In the genomic region with DNA sequence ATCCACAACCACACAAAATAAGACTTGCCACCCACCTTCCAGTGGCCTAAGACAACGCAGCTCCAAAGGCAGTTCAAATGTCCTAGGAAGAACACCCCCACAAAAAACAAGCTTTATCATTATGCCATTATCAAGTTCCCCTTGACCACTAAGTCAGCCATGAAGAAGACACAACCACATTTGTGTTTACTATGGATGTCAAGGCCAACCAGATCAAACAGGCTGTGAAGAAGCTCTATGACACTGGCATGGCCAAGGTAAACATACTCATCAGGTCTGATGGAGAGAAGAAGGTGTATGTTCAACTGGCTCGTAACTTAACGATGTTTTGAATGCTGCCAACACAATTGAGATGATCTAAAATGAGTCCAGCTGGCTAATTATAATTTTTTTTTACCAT, we compare ENCODE assay signal across 20 cellular contexts.
"Had no signal": no experiment of that assay in that cellular context is flagged by ENCODE, and none has a peak within 500 bp of the region (broad histone marks: within the 10 kb centered on the region; RNA-seq: fewer than 3 reads in every experiment).

No MANE protein-coding gene starts in this region.

- H3K4me3 Mint-ChIP-seq: activated CD4-positive, alpha-beta T cell treated with anti-CD3 and anti-CD28 coated beads, Interleukin-2, amount 10 ng/mL, durations not matched to agents 7 days and 5 days; brain; dendritic cell treated with granulocyte-macrophage colony-stimulating factor and Interleukin-4, amounts not matched to agents 40 ng/mL and 50 ng/mL, for 4 days; neural crest cell; stimulated activated naive B cell treated with anti-CD40 and anti-IgM and Interleukin-4, amounts not matched to agents 10 μg/mL and 1 μg/mL and 100 μg/mL, for 72 hours had no signal

- H3K27ac Mint-ChIP-seq: activated CD4-positive, alpha-beta T cell treated with anti-CD3 and anti-CD28 coated beads, Interleukin-2, amount 10 ng/mL, durations not matched to agents 7 days and 5 days; brain; dendritic cell treated with granulocyte-macrophage colony-stimulating factor and Interleukin-4, amounts not matched to agents 40 ng/mL and 50 ng/mL, for 4 days; stimulated activated naive B cell treated with anti-CD40 and anti-IgM and Interleukin-4, amounts not matched to agents 10 μg/mL and 1 μg/mL and 100 μg/mL, for 72 hours had no signal

- DNase-seq: activated CD4-positive, alpha-beta T cell treated with anti-CD3 and anti-CD28 coated beads, Interleukin-2, amount 10 ng/mL, durations not matched to agents 7 days and 5 days; activated CD4-positive, CD25-positive, alpha-beta regulatory T cell treated with anti-CD3 and anti-CD28 coated beads, Interleukin-2, amount 50 U/mL, for 72 hours; activated T-cell treated with anti-CD3 and anti-CD28 coated beads, Interleukin-2, amount 50 U/mL, for 1 hour; aorta; effector CD4-positive, alpha-beta T cell; erythroblast; foreskin keratinocyte; kidney; lower lobe of right lung; mesendoderm; mucosa of descending colon; posterior cingulate gyrus; sigmoid colon; stimulated activated CD4-positive, alpha-beta T cell treated with anti-CD3 and anti-CD28 coated beads, Interleukin-15, amount 100 ng/mL, for 24 hours; stimulated activated naive B cell treated with anti-CD40 and anti-IgM and Interleukin-4, amounts not matched to agents 10 μg/mL and 1 μg/mL and 100 μg/mL, for 72 hours; transverse colon had no signal

- ATAC-seq: activated naive CD4-positive, alpha-beta T cell treated with anti-CD3 and anti-CD28 coated beads, Interleukin-2, amount 50 U/mL, for 72 hours; foreskin keratinocyte; lower lobe of right lung; mucosa of descending colon; stimulated activated naive B cell treated with anti-CD40 and anti-IgM and Interleukin-4, amounts not matched to agents 10 μg/mL and 1 μg/mL and 100 μg/mL, for 72 hours had no signal

- H3K4me1 Mint-ChIP-seq: brain, neural crest cell had no signal

- H3K27me3 Mint-ChIP-seq: activated CD4-positive, alpha-beta T cell treated with anti-CD3 and anti-CD28 coated beads, Interleukin-2, amount 10 ng/mL, durations not matched to agents 7 days and 5 days; brain; dendritic cell treated with granulocyte-macrophage colony-stimulating factor and Interleukin-4, amounts not matched to agents 40 ng/mL and 50 ng/mL, for 4 days; stimulated activated naive B cell treated with anti-CD40 and anti-IgM and Interleukin-4, amounts not matched to agents 10 μg/mL and 1 μg/mL and 100 μg/mL, for 72 hours had no signal
